In the genomic region with DNA sequence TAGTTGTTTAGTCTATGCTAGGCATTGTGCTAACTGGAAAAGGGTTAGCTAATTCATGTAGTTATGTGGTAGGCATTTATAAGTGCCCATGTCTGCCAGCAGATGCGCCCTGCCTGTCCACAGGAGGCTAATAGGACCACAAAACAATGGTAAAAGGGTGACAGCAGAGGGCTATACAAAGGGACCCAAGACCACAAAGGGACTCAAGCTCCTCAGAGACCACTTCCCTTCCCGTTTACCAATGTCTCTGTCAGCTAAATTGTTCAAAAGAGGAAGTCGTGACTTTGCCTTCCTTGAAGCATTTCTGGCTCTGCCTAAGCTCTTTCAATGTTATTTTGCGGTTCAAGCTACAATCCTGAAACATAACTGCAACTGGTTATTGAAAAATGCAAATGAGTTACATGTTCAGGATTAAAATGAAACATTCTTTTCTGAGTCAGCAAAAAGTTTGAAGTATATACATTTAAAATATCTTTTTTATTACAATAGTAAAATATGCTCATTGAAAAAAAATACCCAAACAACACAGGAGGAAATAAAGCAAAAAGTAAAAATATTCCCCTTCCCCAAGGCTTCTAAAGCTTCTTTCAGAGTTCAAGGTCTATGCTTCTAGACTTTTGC, we compare ENCODE assay signal across 8 cellular contexts.
DNase-seq lines count a peak whose midpoint lies in the region; ATAC-seq lines count a peak whose summit lies in the region.

No MANE protein-coding gene starts in this region.

- intact Hi-C loops in activated CD4-positive, alpha-beta memory T cell treated with anti-CD3 and anti-CD28 coated beads for 36 hours (cut with micrococcal nuclease): loop anchor here (1.0 to 5.0 kb wide), 3 partner anchors 40 to 184 kb away; no protein-coding TSS in a partner anchor

- peak; percentile 71 for ATAC-seq in GM19455 (IDR thresholded peaks at IDR 0.05; ENCODE audit: unreplicated experiment)
- peak; percentile 63 for ATAC-seq in HG03565 (IDR thresholded peaks at IDR 0.05; ENCODE audit: unreplicated experiment)
- ATAC-seq in HG02981 (IDR thresholded peaks at IDR 0.05; ENCODE audit: unreplicated experiment): no peak

- H3K9me3 Mint-ChIP-seq in activated CD4-positive, alpha-beta memory T cell treated with anti-CD3 and anti-CD28 coated beads for 36 hours: no peaks in the 10 kb centered on the region

- CTCF ChIA-PET in activated CD4-positive, alpha-beta memory T cell treated with anti-CD3 and anti-CD28 coated beads for 36 hours (lab: Charles Lee): interaction anchor here (0.6 to 0.9 kb wide), 2 partner anchors 36 to 135 kb away, joined by 3 to 4 read pairs; no protein-coding TSS in a partner anchor

- H3K4me1 Mint-ChIP-seq in activated CD4-positive, alpha-beta memory T cell treated with anti-CD3 and anti-CD28 coated beads for 36 hours (ENCODE audit: low read depth): peaks cover 20% of the 10 kb centered on the region

- H3K27me3 Mint-ChIP-seq in activated CD4-positive, alpha-beta memory T cell treated with anti-CD3 and anti-CD28 coated beads for 36 hours: no peaks in the 10 kb centered on the region

- H3K27ac Mint-ChIP-seq in activated CD4-positive, alpha-beta memory T cell treated with anti-CD3 and anti-CD28 coated beads for 36 hours: peak overlapping the region; percentile 64

- DNase-seq in AML-193 (lab: John Stamatoyannopoulos, UW) (peak; percentile 1 to 12), nucleus accumbens (lab: John Stamatoyannopoulos, UW) (no peak), EL (no peak)
- DNase-seq in activated CD4-positive, alpha-beta memory T cell treated with anti-CD3 and anti-CD28 coated beads for 36 hours: peak; percentile 21
- no peak for DNase-seq in activated CD8-positive, alpha-beta memory T cell treated with anti-CD3 and anti-CD28 coated beads for 24 hours

- POLR2A ChIA-PET in activated CD4-positive, alpha-beta memory T cell treated with anti-CD3 and anti-CD28 coated beads for 36 hours (lab: Charles Lee): interaction anchor here (0.7 kb wide), 1 partner anchor 165 kb away, joined by 3 read pairs; no protein-coding TSS in a partner anchor

- no peak overlapping the region for H3K4me3 Mint-ChIP-seq in activated CD4-positive, alpha-beta memory T cell treated with anti-CD3 and anti-CD28 coated beads for 36 hours

- no peaks in the 10 kb centered on the region for H3K36me3 Mint-ChIP-seq in activated CD4-positive, alpha-beta memory T cell treated with anti-CD3 and anti-CD28 coated beads for 36 hours

Comparison
In these comparisons a context has a peak if more than half of its experiments do, and no peak if none do; other contexts are left out.
1. DNase-seq: peak in AML-193 (2 of 2) and activated CD4-positive, alpha-beta memory T cell treated with anti-CD3 and anti-CD28 coated beads for 36 hours (single experiment); none in nucleus accumbens (0 of 56), EL (single experiment) and activated CD8-positive, alpha-beta memory T cell treated with anti-CD3 and anti-CD28 coated beads for 24 hours (single experiment).